In genomic region chrX:100596601-100597000, GRCh38 we compare ENCODE assay signal across 1 cellular context.
TF ChIP-seq lines count a peak whose summit lies in the region.

No MANE protein-coding gene starts in this region.

TF ChIP-seq in GM23338, 12 proteins besides CTCF, POLR2A, EP300 and RAD21 (continued from another document):
- TF ChIP-seq ZNF462 (CRISPR knock-in tag; IDR thresholded peaks at IDR 0.05) (no peak), POLR2AphosphoS5 (IDR thresholded peaks at IDR 0.05; ENCODE audit: low read depth) (no peak), ZNF331 (CRISPR knock-in tag; IDR thresholded peaks at IDR 0.05; ENCODE audit: low read depth) (no peak), REST (IDR thresholded peaks at IDR 0.05; ENCODE audit: unreplicated experiment) (no peak), CREB1 (CRISPR knock-in tag; IDR thresholded peaks at IDR 0.05; ENCODE audit: low read depth) (no peak), ETS1 (IDR thresholded peaks at IDR 0.05) (no peak), JUNB (IDR thresholded peaks at IDR 0.05; ENCODE audit: unreplicated experiment) (no peak), EZH2phosphoT487 (IDR thresholded peaks at IDR 0.05; ENCODE audit: unreplicated experiment) (no peak), EZH2 (IDR thresholded peaks at IDR 0.05; ENCODE audit: low read depth, unreplicated experiment) (no peak), STAT1 (IDR thresholded peaks at IDR 0.05; ENCODE audit: unreplicated experiment) (no peak), ZNF114 (CRISPR knock-in tag; IDR thresholded peaks at IDR 0.05) (no peak)
